21 cellular contexts compared by ENCODE assay signal in the genomic region with DNA sequence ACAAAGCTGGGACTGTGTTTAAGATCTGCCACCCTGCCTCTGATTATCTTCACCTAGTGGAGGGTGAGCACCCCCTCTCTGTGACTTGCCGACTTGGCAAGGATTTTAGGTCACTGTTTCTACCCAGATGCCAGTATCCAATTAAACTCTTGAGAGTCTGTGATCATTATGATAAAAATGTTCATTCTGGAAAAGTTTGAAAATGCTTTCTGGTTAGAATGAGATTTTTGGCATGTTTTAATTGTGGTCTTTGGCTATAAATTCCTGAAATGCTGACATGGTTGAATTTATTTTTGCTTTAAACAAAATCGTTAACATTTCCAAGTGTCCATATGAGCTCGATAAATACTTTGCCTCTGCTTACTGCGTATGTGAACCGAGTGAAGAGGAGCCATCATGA.
A peak's percentile ranks its signal among the peaks of the same experiment; 100 is the strongest.
DNase-seq lines count a peak whose midpoint lies in the region; ATAC-seq, FAIRE-seq and TF ChIP-seq lines count a peak whose summit lies in the region.
"Had no signal": no experiment of that assay in that cellular context is flagged by ENCODE, and none has a peak within 500 bp of the region (broad histone marks: within the 10 kb centered on the region; RNA-seq: fewer than 3 reads in every experiment).

No MANE protein-coding gene starts in this region.

- H3K27ac Mint-ChIP-seq in glutamatergic neuron (ENCODE audit: unreplicated experiment) (peak overlapping the region; percentile 82), T-helper 17 cell (no peak overlapping the region)
- H3K27ac Mint-ChIP-seq: activated CD8-positive, alpha-beta memory T cell treated with anti-CD3 and anti-CD28 coated beads, Interleukin-2, amount 10 ng/mL, durations not matched to agents 7 days and 5 days; dendritic cell treated with granulocyte-macrophage colony-stimulating factor and Interleukin-4, amounts not matched to agents 40 ng/mL and 50 ng/mL, for 4 days had no signal

- no peaks in the 10 kb centered on the region for H3K9me2 ChIP-seq in GM23248 (ENCODE audit: insufficient read depth)

- H3K36me3 ChIP-seq in GM23248 (ENCODE audit: low read depth) (peaks cover 8% of the 10 kb centered on the region; the same call in 1 of the 2 replicates), WERI-Rb-1 (no peaks in the 10 kb centered on the region)
- H3K36me3 ChIP-seq: ascending aorta, esophagus muscularis mucosa, transverse colon had no signal

- H3K9me3 ChIP-seq in GM23248 (ENCODE audit: low read depth), result no peaks in the 10 kb centered on the region
- peaks cover 3% of the 10 kb centered on the region for H3K9me3 ChIP-seq in WERI-Rb-1 (ENCODE audit: severe bottlenecking)
- H3K9me3 ChIP-seq in T-helper 17 cell (ENCODE audit: control insufficient read depth, low read length, poor library complexity, severe bottlenecking), result no peaks in the 10 kb centered on the region

- peaks cover 6% of the 10 kb centered on the region for H3K9me3 Mint-ChIP-seq in glutamatergic neuron (ENCODE audit: unreplicated experiment)

- no peak for FAIRE-seq in RCC 7860 (lab: Jason Lieb, UNC)

- peaks cover 16% of the 10 kb centered on the region for H3K36me3 Mint-ChIP-seq in glutamatergic neuron (ENCODE audit: unreplicated experiment)
- no peaks in the 10 kb centered on the region for H3K36me3 Mint-ChIP-seq in T-helper 17 cell (ENCODE audit: low read depth)
- H3K36me3 Mint-ChIP-seq: activated CD8-positive, alpha-beta memory T cell treated with anti-CD3 and anti-CD28 coated beads, Interleukin-2, amount 10 ng/mL, durations not matched to agents 7 days and 5 days had no signal

- WGBS in GM23248 (ENCODE audit: low coverage in 1 of 2, low lambda C conversion rate in 2 of 2, missing lambda C conversion rate in 2 of 2), 2 experiments, result 9 to 11% methylated on average over 5 of the region's 5 CpGs

- peak overlapping the region; percentile 48 for H3K27ac ChIP-seq in GM23248
- H3K27ac ChIP-seq in WERI-Rb-1, result no peak overlapping the region
- H3K27ac ChIP-seq: transverse colon had no signal

- in situ Hi-C loops in GM23248 (cut with MboI), result no loop called here

- peaks cover 26% of the 10 kb centered on the region for H3K4me1 ChIP-seq in GM23248 (ENCODE audit: insufficient read depth)

- H3K4me1 Mint-ChIP-seq in glutamatergic neuron (ENCODE audit: low read depth, unreplicated experiment) (peaks cover 14% of the 10 kb centered on the region), T-helper 17 cell (no peaks in the 10 kb centered on the region)
- H3K4me1 Mint-ChIP-seq: activated CD8-positive, alpha-beta memory T cell treated with anti-CD3 and anti-CD28 coated beads, Interleukin-2, amount 10 ng/mL, durations not matched to agents 7 days and 5 days had no signal

- 0 out of 2 replicates have a peak, but pooled peaks have one; percentile 12 for TF ChIP-seq CTCF in WERI-Rb-1 (IDR thresholded peaks at IDR 0.05; ENCODE audit: low read depth, low read length)
- no peak for TF ChIP-seq CTCF in glutamatergic neuron (IDR thresholded peaks at IDR 0.05; ENCODE audit: partially characterized antibody, unreplicated experiment)

- peak overlapping the region; percentile 36 for H3K9ac ChIP-seq in GM23248

- peaks cover 5% of the 10 kb centered on the region for H3K27me3 Mint-ChIP-seq in glutamatergic neuron (ENCODE audit: unreplicated experiment)
- no peaks in the 10 kb centered on the region for H3K27me3 Mint-ChIP-seq in T-helper 17 cell
- H3K27me3 Mint-ChIP-seq: activated CD8-positive, alpha-beta memory T cell treated with anti-CD3 and anti-CD28 coated beads, Interleukin-2, amount 10 ng/mL, durations not matched to agents 7 days and 5 days; dendritic cell treated with granulocyte-macrophage colony-stimulating factor and Interleukin-4, amounts not matched to agents 40 ng/mL and 50 ng/mL, for 4 days had no signal

- peak overlapping the region; percentile 67 for H3K4me2 ChIP-seq in GM23248 (ENCODE audit: unreplicated experiment)
- H3K4me2 ChIP-seq: smooth muscle cell had no signal

- no peaks in the 10 kb centered on the region for H3K27me3 ChIP-seq in GM23248 (replicated peaks; ENCODE audit: insufficient read depth)
- H3K27me3 ChIP-seq in WERI-Rb-1 (ENCODE audit: insufficient read depth, low read depth, severe bottlenecking), result no peaks in the 10 kb centered on the region
- H3K27me3 ChIP-seq: ascending aorta, esophagus muscularis mucosa, transverse colon had no signal

- peaks cover 75% of the 10 kb centered on the region for H3K79me2 ChIP-seq in GM23248 (ENCODE audit: insufficient read depth)

- H4K20me1 ChIP-seq in GM23248 (ENCODE audit: insufficient read depth), result no peaks in the 10 kb centered on the region

- no peak overlapping the region for H2AFZ ChIP-seq in GM23248

- peak overlapping the region; percentile 21 for H3K4me3 Mint-ChIP-seq in glutamatergic neuron (ENCODE audit: unreplicated experiment)
- no peak overlapping the region for H3K4me3 Mint-ChIP-seq in T-helper 17 cell
- H3K4me3 Mint-ChIP-seq: activated CD8-positive, alpha-beta memory T cell treated with anti-CD3 and anti-CD28 coated beads, Interleukin-2, amount 10 ng/mL, durations not matched to agents 7 days and 5 days; dendritic cell treated with granulocyte-macrophage colony-stimulating factor and Interleukin-4, amounts not matched to agents 40 ng/mL and 50 ng/mL, for 4 days had no signal

- H3K4me3 ChIP-seq in GM23248 (peak overlapping the region; percentile 33), WERI-Rb-1 (ENCODE audit: low read depth, low read length) (no peak overlapping the region)
- H3K4me3 ChIP-seq: ascending aorta, esophagus muscularis mucosa, mucosa of descending colon, smooth muscle cell, transverse colon had no signal

- no peak for ATAC-seq in HG02642 (IDR thresholded peaks at IDR 0.05; ENCODE audit: poor library complexity, unreplicated experiment)
- ATAC-seq in T-helper 17 cell, result no peak
- ATAC-seq: activated CD8-positive, alpha-beta memory T cell treated with anti-CD3 and anti-CD28 coated beads, Interleukin-2, amount 10 ng/mL, durations not matched to agents 7 days and 5 days; mucosa of descending colon; Panc1 had no signal

- DNase-seq in AG08395 (ENCODE audit: low spot score), result peak; percentile 77
- peak; percentile 46 for DNase-seq in GM23248
- no peak for DNase-seq in WERI-Rb-1
- no peak for DNase-seq in glutamatergic neuron
- no peak for DNase-seq in glomerular visceral epithelial cell (ENCODE audit: extremely low spot score)
- DNase-seq in T-helper 17 cell, result no peak
- DNase-seq in RCC 7860 (ENCODE audit: low spot score), result no peak
- DNase-seq: ACHN; activated CD8-positive, alpha-beta memory T cell treated with anti-CD3 and anti-CD28 coated beads, Interleukin-2, amount 10 ng/mL, durations not matched to agents 7 days and 5 days; hypothalamus; mucosa of descending colon; NCI-H2081; NCI-H524 treated with DMSO at 0.1 percent for 48 hours; occipital lobe; transverse colon had no signal

- peaks cover 14% of the 10 kb centered on the region; the same call in 1 of the 2 replicates for H3F3A ChIP-seq in GM23248 (ENCODE audit: insufficient read depth)

Comparison
In these comparisons a context has a peak if more than half of its experiments do, and no peak if none do; other contexts are left out.
1. DNase-seq: peak in AG08395 (single experiment) and GM23248 (single experiment); none in WERI-Rb-1 (single experiment), glutamatergic neuron (single experiment), glomerular visceral epithelial cell (single experiment), T-helper 17 cell (0 of 3) and RCC 7860 (single experiment).